Comparison of ENCODE assay signal across 16 cellular contexts in genomic region chr11:46615756-46616155, GRCh38. TPM values are rescaled to one million over a fixed set of nuclear protein-coding genes. Genes with fewer than 3 reads are reported as not detected.
DNase-seq lines count a peak whose midpoint lies in the region; ATAC-seq lines count a peak whose summit lies in the region.
"Had no signal": no experiment of that assay in that cellular context is flagged by ENCODE, and none has a peak within 500 bp of the region (broad histone marks: within the 10 kb centered on the region; RNA-seq: fewer than 3 reads in every experiment).

No MANE protein-coding gene starts in this region.

- peak overlapping the region in 2 of 7 donors; percentile 36 to 98 for H3K27ac Mint-ChIP-seq in CD4-positive, alpha-beta memory T cell
- H3K27ac Mint-ChIP-seq in activated T-helper 2 cell treated with anti-CD3 and anti-CD28 coated beads, Interferon-gamma antibody, Interleukin-2, Interleukin-4, amounts not matched to agents 10 μg/mL and 5 μg/mL and 100 μg/mL, durations not matched to agents 14 hours and 24 hours and 36 hours: peak overlapping the region; percentile 100
- H3K27ac Mint-ChIP-seq in naive B cell: peak overlapping the region in 3 of 6 donors; percentile 4 to 100 (median 78)

- H3K4me3 Mint-ChIP-seq in CD4-positive, alpha-beta memory T cell: peak overlapping the region in 5 of 8 donors; percentile 10 to 99 (median 32)
- peak overlapping the region; percentile 99 for H3K4me3 Mint-ChIP-seq in activated T-helper 2 cell treated with anti-CD3 and anti-CD28 coated beads, Interferon-gamma antibody, Interleukin-2, Interleukin-4, amounts not matched to agents 10 μg/mL and 5 μg/mL and 100 μg/mL, durations not matched to agents 14 hours and 24 hours and 36 hours (ENCODE audit: low read depth)
- peak overlapping the region in 6 of 8 donors; percentile 36 to 99 (median 96) for H3K4me3 Mint-ChIP-seq in naive B cell

- no peaks in the 10 kb centered on the region for H3K36me3 ChIP-seq in CD4-positive, alpha-beta memory T cell (ENCODE audit: insufficient read depth, low read length)

- DNase-seq in CD4-positive, alpha-beta memory T cell: no peak
- peak; percentile 36 for DNase-seq in HS-5 (ENCODE audit: low read depth)
- no peak for DNase-seq in activated T-helper 2 cell treated with anti-CD3 and anti-CD28 coated beads, Interferon-gamma antibody, Interleukin-2, Interleukin-4, amounts not matched to agents 10 μg/mL and 5 μg/mL and 100 μg/mL, durations not matched to agents 14 hours and 24 hours and 36 hours (ENCODE audit: low spot score)
- DNase-seq in naive B cell: no peak
- DNase-seq in NCI-H128 (lab: John Stamatoyannopoulos, UW; ENCODE audit: unreplicated experiment): no peak
- no peak for DNase-seq in SK-N-DZ (ENCODE audit: low spot score)
- no peak for DNase-seq in stimulated activated CD4-positive, alpha-beta T cell treated with anti-CD3 and anti-CD28 coated beads, Interleukin-4, amount 100 ng/mL, for 4 hours
- DNase-seq: activated gamma-delta T cell treated with Interleukin-2 at 50 U/mL for 16 hours; effector memory CD4-positive, alpha-beta T cell; GF-D8; hypothalamus; NCI-H774; stimulated activated naive CD8-positive, alpha-beta T cell treated with anti-CD3 and anti-CD28 coated beads, Interleukin-15, amount 100 ng/mL, for 72 hours; T1000 had no signal

- no peaks in the 10 kb centered on the region for H3K9me3 Mint-ChIP-seq in CD4-positive, alpha-beta memory T cell
- no peaks in the 10 kb centered on the region for H3K9me3 Mint-ChIP-seq in activated T-helper 2 cell treated with anti-CD3 and anti-CD28 coated beads, Interferon-gamma antibody, Interleukin-2, Interleukin-4, amounts not matched to agents 10 μg/mL and 5 μg/mL and 100 μg/mL, durations not matched to agents 14 hours and 24 hours and 36 hours
- no peaks in the 10 kb centered on the region for H3K9me3 Mint-ChIP-seq in naive B cell
- H3K9me3 Mint-ChIP-seq: stimulated activated naive CD8-positive, alpha-beta T cell treated with anti-CD3 and anti-CD28 coated beads, Interleukin-15, amount 100 ng/mL, for 72 hours had no signal

- CTCF ChIA-PET in CD4-positive, alpha-beta memory T cell (lab: Charles Lee; ENCODE audit: partially characterized antibody): interaction anchor here (2.6 kb wide), 1 partner anchor 9 kb away, joined by 15 read pairs; no protein-coding TSS in a partner anchor

- H3K27me3 ChIP-seq in CD4-positive, alpha-beta memory T cell (ENCODE audit: insufficient read depth, low read length): no peaks in the 10 kb centered on the region

- POLR2A ChIA-PET in CD4-positive, alpha-beta memory T cell (lab: Charles Lee; ENCODE audit: partially characterized antibody): interaction anchor here (2.1 to 4.0 kb wide), 2 partner anchors 22 to 85 kb away, joined by 8 to 27 read pairs; partner anchors contain the start of genes AMBRA1, ARHGAP1 and ZNF408

- ATAC-seq in naive B cell (ENCODE audit: low read depth in 2 of 2) (no peak), GM18858 (IDR thresholded peaks at IDR 0.05; ENCODE audit: unreplicated experiment) (no peak)

- no peak overlapping the region for H3K4me3 ChIP-seq in CD4-positive, alpha-beta memory T cell (ENCODE audit: low read length in 2 of 2)

- no peaks in the 10 kb centered on the region for H3K9me3 ChIP-seq in CD4-positive, alpha-beta memory T cell (ENCODE audit: control insufficient read depth in 1 of 2, low read length in 2 of 2)
- H3K9me3 ChIP-seq: HAP-1 had no signal

- no peaks in the 10 kb centered on the region for H3K27me3 Mint-ChIP-seq in CD4-positive, alpha-beta memory T cell
- no peaks in the 10 kb centered on the region for H3K27me3 Mint-ChIP-seq in activated T-helper 2 cell treated with anti-CD3 and anti-CD28 coated beads, Interferon-gamma antibody, Interleukin-2, Interleukin-4, amounts not matched to agents 10 μg/mL and 5 μg/mL and 100 μg/mL, durations not matched to agents 14 hours and 24 hours and 36 hours (ENCODE audit: low read depth)
- no peaks in the 10 kb centered on the region for H3K27me3 Mint-ChIP-seq in naive B cell
- H3K27me3 Mint-ChIP-seq: stimulated activated naive CD8-positive, alpha-beta T cell treated with anti-CD3 and anti-CD28 coated beads, Interleukin-15, amount 100 ng/mL, for 72 hours had no signal

- intact Hi-C loops in CD4-positive, alpha-beta memory T cell (cut with micrococcal nuclease): loop anchor here (2.0 to 5.0 kb wide), 3 partner anchors 55 to 228 kb away; no protein-coding TSS in a partner anchor
- intact Hi-C loops in activated T-helper 2 cell treated with anti-CD3 and anti-CD28 coated beads, Interferon-gamma antibody, Interleukin-2, Interleukin-4, amounts not matched to agents 10 μg/mL and 5 μg/mL and 100 μg/mL, durations not matched to agents 14 hours and 24 hours and 36 hours (cut with micrococcal nuclease): loop anchor here (5.0 kb wide), 2 partner anchors 228 to 232 kb away; partner anchors contain the start of gene CKAP5

- peaks cover 0 to 25% of the 10 kb centered on the region in 2 donors for H3K36me3 Mint-ChIP-seq in CD4-positive, alpha-beta memory T cell
- peaks cover 5% of the 10 kb centered on the region for H3K36me3 Mint-ChIP-seq in activated T-helper 2 cell treated with anti-CD3 and anti-CD28 coated beads, Interferon-gamma antibody, Interleukin-2, Interleukin-4, amounts not matched to agents 10 μg/mL and 5 μg/mL and 100 μg/mL, durations not matched to agents 14 hours and 24 hours and 36 hours (ENCODE audit: low read depth)
- H3K36me3 Mint-ChIP-seq in naive B cell: no peaks in the 10 kb centered on the region

- no peak overlapping the region for H3K27ac ChIP-seq in CD4-positive, alpha-beta memory T cell (ENCODE audit: low read depth, low read length)

- H3K4me1 Mint-ChIP-seq in CD4-positive, alpha-beta memory T cell: peaks cover 17 to 49% (median 33%) of the 10 kb centered on the region in 4 donors
- peaks cover 28% of the 10 kb centered on the region for H3K4me1 Mint-ChIP-seq in activated T-helper 2 cell treated with anti-CD3 and anti-CD28 coated beads, Interferon-gamma antibody, Interleukin-2, Interleukin-4, amounts not matched to agents 10 μg/mL and 5 μg/mL and 100 μg/mL, durations not matched to agents 14 hours and 24 hours and 36 hours (ENCODE audit: low read depth)
- H3K4me1 Mint-ChIP-seq in naive B cell: peaks cover 20 to 38% (median 26%) of the 10 kb centered on the region in 3 donors

- H3K4me1 ChIP-seq in CD4-positive, alpha-beta memory T cell (ENCODE audit: insufficient read depth, low read length): peaks cover 51% of the 10 kb centered on the region

RNA-seq across cellular contexts. Expression of gene HARBI1, which starts 1.3 kb away (rescaled TPM):
- total RNA-seq in CD4-positive, alpha-beta memory T cell: 1 to 10 TPM; 7.2 to 9.4 TPM
- polyA plus RNA-seq in CD4-positive, alpha-beta memory T cell: 10 to 100 TPM in 1 of 2 donors, 1 to 10 TPM in 1; 8.7 to 10.6 TPM
- 3.8 and 4.7 TPM in 2 replicates for total RNA-seq in activated T-helper 2 cell treated with anti-CD3 and anti-CD28 coated beads, Interferon-gamma antibody, Interleukin-2, Interleukin-4, amounts not matched to agents 10 μg/mL and 5 μg/mL and 100 μg/mL, durations not matched to agents 14 hours and 24 hours and 36 hours
- polyA plus RNA-seq in naive B cell (ENCODE audit: low read depth in 6 of 6): 10 to 100 TPM in 4 of 6 donors, 1 to 10 TPM in 2; 8.7 to 14.7 (median 11.8) TPM
- 5.4 and 5.9 TPM in 2 replicates for polyA plus RNA-seq in SK-N-DZ (2014; cell fraction: cytosol; rRNA removed)
- polyA plus RNA-seq in SK-N-DZ (2014; cell fraction: nucleus; rRNA removed): 1.8 and 3.8 TPM in 2 replicates

RNA-seq across cellular contexts. Expression of gene ATG13, which starts 1.6 kb away (rescaled TPM):
- 10 to 100 TPM; 86.0 to 96.2 TPM for total RNA-seq in CD4-positive, alpha-beta memory T cell
- 10 to 100 TPM; 64.2 to 66.0 TPM for polyA plus RNA-seq in CD4-positive, alpha-beta memory T cell
- 58.0 and 58.1 TPM in 2 replicates for total RNA-seq in activated T-helper 2 cell treated with anti-CD3 and anti-CD28 coated beads, Interferon-gamma antibody, Interleukin-2, Interleukin-4, amounts not matched to agents 10 μg/mL and 5 μg/mL and 100 μg/mL, durations not matched to agents 14 hours and 24 hours and 36 hours
- polyA plus RNA-seq in naive B cell (ENCODE audit: low read depth in 6 of 6): 10 to 100 TPM; 43.3 to 70.8 (median 56.3) TPM
- polyA plus RNA-seq in SK-N-DZ (2014; cell fraction: cytosol; rRNA removed): 56.9 and 58.3 TPM in 2 replicates
- polyA plus RNA-seq in SK-N-DZ (2014; cell fraction: nucleus; rRNA removed): 40.9 and 60.5 TPM in 2 replicates

RNA-seq across cellular contexts. Expression of gene AMBRA1, which starts 21.9 kb away (rescaled TPM):
- total RNA-seq in CD4-positive, alpha-beta memory T cell: 10 to 100 TPM; 40.8 to 43.9 TPM
- 10 to 100 TPM in 1 of 2 donors, 1 to 10 TPM in 1; 5.9 to 20.0 TPM for polyA plus RNA-seq in CD4-positive, alpha-beta memory T cell
- total RNA-seq in activated T-helper 2 cell treated with anti-CD3 and anti-CD28 coated beads, Interferon-gamma antibody, Interleukin-2, Interleukin-4, amounts not matched to agents 10 μg/mL and 5 μg/mL and 100 μg/mL, durations not matched to agents 14 hours and 24 hours and 36 hours: 31.5 and 32.7 TPM in 2 replicates
- polyA plus RNA-seq in naive B cell (ENCODE audit: low read depth in 6 of 6): 10 to 100 TPM in 1 of 6 donors, 1 to 10 TPM in 5; 6.6 to 11.3 (median 7.8) TPM
- 18.9 and 20.4 TPM in 2 replicates for polyA plus RNA-seq in SK-N-DZ (2014; cell fraction: cytosol; rRNA removed)
- 8.0 and 13.1 TPM in 2 replicates for polyA plus RNA-seq in SK-N-DZ (2014; cell fraction: nucleus; rRNA removed)

Comparison
In these comparisons a context has a peak if more than half of its experiments do, and no peak if none do; other contexts are left out.
1. H3K4me3 Mint-ChIP-seq: peak in every context shown above with its lines; median percentile 99 in activated T-helper 2 cell treated with anti-CD3 and anti-CD28 coated beads, Interferon-gamma antibody, Interleukin-2, Interleukin-4, amounts not matched to agents 10 μg/mL and 5 μg/mL and 100 μg/mL, durations not matched to agents 14 hours and 24 hours and 36 hours; 96 in naive B cell; 32 in CD4-positive, alpha-beta memory T cell.